Comparison of ENCODE assay signal across 1 cellular context in genomic region chr2:55161295-55162210, GRCh38.
TF ChIP-seq lines count a peak whose summit lies in the region.

No MANE protein-coding gene starts in this region.

TF ChIP-seq in K562, 482 proteins besides CTCF, POLR2A, EP300 and RAD21 (continued from another document):
- TF ChIP-seq, protein P1, sequence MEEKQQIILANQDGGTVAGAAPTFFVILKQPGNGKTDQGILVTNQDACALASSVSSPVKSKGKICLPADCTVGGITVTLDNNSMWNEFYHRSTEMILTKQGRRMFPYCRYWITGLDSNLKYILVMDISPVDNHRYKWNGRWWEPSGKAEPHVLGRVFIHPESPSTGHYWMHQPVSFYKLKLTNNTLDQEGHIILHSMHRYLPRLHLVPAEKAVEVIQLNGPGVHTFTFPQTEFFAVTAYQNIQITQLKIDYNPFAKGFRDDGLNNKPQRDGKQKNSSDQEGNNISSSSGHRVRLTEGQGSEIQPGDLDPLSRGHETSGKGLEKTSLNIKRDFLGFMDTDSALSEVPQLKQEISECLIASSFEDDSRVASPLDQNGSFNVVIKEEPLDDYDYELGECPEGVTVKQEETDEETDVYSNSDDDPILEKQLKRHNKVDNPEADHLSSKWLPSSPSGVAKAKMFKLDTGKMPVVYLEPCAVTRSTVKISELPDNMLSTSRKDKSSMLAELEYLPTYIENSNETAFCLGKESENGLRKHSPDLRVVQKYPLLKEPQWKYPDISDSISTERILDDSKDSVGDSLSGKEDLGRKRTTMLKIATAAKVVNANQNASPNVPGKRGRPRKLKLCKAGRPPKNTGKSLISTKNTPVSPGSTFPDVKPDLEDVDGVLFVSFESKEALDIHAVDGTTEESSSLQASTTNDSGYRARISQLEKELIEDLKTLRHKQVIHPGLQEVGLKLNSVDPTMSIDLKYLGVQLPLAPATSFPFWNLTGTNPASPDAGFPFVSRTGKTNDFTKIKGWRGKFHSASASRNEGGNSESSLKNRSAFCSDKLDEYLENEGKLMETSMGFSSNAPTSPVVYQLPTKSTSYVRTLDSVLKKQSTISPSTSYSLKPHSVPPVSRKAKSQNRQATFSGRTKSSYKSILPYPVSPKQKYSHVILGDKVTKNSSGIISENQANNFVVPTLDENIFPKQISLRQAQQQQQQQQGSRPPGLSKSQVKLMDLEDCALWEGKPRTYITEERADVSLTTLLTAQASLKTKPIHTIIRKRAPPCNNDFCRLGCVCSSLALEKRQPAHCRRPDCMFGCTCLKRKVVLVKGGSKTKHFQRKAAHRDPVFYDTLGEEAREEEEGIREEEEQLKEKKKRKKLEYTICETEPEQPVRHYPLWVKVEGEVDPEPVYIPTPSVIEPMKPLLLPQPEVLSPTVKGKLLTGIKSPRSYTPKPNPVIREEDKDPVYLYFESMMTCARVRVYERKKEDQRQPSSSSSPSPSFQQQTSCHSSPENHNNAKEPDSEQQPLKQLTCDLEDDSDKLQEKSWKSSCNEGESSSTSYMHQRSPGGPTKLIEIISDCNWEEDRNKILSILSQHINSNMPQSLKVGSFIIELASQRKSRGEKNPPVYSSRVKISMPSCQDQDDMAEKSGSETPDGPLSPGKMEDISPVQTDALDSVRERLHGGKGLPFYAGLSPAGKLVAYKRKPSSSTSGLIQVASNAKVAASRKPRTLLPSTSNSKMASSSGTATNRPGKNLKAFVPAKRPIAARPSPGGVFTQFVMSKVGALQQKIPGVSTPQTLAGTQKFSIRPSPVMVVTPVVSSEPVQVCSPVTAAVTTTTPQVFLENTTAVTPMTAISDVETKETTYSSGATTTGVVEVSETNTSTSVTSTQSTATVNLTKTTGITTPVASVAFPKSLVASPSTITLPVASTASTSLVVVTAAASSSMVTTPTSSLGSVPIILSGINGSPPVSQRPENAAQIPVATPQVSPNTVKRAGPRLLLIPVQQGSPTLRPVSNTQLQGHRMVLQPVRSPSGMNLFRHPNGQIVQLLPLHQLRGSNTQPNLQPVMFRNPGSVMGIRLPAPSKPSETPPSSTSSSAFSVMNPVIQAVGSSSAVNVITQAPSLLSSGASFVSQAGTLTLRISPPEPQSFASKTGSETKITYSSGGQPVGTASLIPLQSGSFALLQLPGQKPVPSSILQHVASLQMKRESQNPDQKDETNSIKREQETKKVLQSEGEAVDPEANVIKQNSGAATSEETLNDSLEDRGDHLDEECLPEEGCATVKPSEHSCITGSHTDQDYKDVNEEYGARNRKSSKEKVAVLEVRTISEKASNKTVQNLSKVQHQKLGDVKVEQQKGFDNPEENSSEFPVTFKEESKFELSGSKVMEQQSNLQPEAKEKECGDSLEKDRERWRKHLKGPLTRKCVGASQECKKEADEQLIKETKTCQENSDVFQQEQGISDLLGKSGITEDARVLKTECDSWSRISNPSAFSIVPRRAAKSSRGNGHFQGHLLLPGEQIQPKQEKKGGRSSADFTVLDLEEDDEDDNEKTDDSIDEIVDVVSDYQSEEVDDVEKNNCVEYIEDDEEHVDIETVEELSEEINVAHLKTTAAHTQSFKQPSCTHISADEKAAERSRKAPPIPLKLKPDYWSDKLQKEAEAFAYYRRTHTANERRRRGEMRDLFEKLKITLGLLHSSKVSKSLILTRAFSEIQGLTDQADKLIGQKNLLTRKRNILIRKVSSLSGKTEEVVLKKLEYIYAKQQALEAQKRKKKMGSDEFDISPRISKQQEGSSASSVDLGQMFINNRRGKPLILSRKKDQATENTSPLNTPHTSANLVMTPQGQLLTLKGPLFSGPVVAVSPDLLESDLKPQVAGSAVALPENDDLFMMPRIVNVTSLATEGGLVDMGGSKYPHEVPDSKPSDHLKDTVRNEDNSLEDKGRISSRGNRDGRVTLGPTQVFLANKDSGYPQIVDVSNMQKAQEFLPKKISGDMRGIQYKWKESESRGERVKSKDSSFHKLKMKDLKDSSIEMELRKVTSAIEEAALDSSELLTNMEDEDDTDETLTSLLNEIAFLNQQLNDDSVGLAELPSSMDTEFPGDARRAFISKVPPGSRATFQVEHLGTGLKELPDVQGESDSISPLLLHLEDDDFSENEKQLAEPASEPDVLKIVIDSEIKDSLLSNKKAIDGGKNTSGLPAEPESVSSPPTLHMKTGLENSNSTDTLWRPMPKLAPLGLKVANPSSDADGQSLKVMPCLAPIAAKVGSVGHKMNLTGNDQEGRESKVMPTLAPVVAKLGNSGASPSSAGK (IDR thresholded peaks at IDR 0.05), result no peak
- 0 out of 2 replicates have a peak, but pooled peaks have one; percentile 26 for TF ChIP-seq RFX1 (IDR thresholded peaks at IDR 0.05)
TF ChIP-seq in K562: peak in this region for 2.
